ENCODE assay signal across 1 cellular context in the genomic region with DNA sequence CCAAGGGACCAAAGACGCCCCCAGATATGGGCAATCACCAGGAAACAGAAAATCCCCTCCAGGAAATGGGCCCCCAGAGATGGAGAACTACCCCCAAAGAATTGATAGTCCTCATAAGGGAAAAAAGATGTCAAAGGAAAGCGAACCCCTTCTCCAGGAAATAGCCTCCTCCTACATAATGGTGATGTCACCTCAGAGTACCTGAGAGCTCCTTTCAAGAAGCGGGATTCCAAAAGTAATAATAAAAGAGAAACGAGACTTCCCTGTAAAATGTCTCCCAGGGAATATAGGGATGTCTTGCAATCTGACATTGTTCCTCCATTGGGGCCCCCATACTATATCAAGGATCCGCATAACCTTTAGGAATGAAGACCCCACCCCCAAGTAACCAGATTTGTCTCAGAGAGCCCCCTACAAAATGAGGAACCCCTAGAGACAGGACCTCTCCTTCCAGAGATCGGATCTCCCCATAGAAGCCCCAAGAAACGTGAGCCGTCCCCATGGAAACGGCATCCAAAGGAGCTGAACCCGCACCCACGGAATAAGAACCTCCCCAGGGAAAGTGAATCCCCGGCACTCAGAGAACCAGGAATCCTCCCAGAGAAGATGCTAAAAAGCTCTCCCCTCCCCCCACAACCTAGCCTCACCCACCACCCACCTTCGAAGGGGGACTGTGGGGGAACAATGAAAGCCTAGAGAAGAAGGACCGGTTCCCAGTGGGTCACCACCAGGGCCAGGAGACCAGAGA.
TF ChIP-seq lines count a peak whose summit lies in the region.

No MANE protein-coding gene starts in this region.

TF ChIP-seq in GM12878, 131 proteins besides CTCF, POLR2A, EP300 and RAD21 (continues in another document):
- TF ChIP-seq ETV6 (conservative IDR thresholded peaks at IDR 0.05 in 1 of 2, IDR thresholded peaks at IDR 0.05 in 1 of 2; ENCODE audit: borderline replicate concordance in 1 of 2, low read depth in 1 of 2) (0 out of 4 replicates have a peak, but pooled peaks of 1 of the 2 experiments have one; percentile 30), EED (IDR thresholded peaks at IDR 0.05; ENCODE audit: low read depth) (peak; percentile 16; the same call in 1 of the 2 replicates), STAT3 (IDR thresholded peaks at IDR 0.05; ENCODE audit: low read depth, low read length) (no peak), E2F4 (IDR thresholded peaks at IDR 0.05; ENCODE audit: low read depth, low read length) (no peak), NRF1 (conservative IDR thresholded peaks at IDR 0.05; ENCODE audit: low read depth, low read length) (no peak), NR2C1 (IDR thresholded peaks at IDR 0.05) (no peak), BHLHE40 (IDR thresholded peaks at IDR 0.05; ENCODE audit: borderline replicate concordance in 1 of 2, low read depth in 2 of 2, low read length in 1 of 2) (peak; percentile 41 to 62; a peak in 2 of 4 replicates), SMAD5 (IDR thresholded peaks at IDR 0.05; ENCODE audit: low read depth) (no peak), BMI1 (IDR thresholded peaks at IDR 0.05; ENCODE audit: borderline replicate concordance) (no peak), NR2C2 (IDR thresholded peaks at IDR 0.05; ENCODE audit: borderline replicate concordance, control insufficient read depth, insufficient read length, low read depth) (no peak), ZNF24 (IDR thresholded peaks at IDR 0.05) (no peak), RUNX3 (IDR thresholded peaks at IDR 0.05; ENCODE audit: low read length) (no peak), CREM (IDR thresholded peaks at IDR 0.05; ENCODE audit: low read depth) (no peak), NBN (IDR thresholded peaks at IDR 0.05) (0 out of 2 replicates have a peak, but pooled peaks have one; percentile 29), PML (IDR thresholded peaks at IDR 0.05; ENCODE audit: low read length) (no peak), ATF7 (IDR thresholded peaks at IDR 0.05; ENCODE audit: low read depth) (peak; percentile 72), ZBED1 (IDR thresholded peaks at IDR 0.05; ENCODE audit: borderline replicate concordance) (no peak), NR2F1 (conservative IDR thresholded peaks at IDR 0.05) (no peak), YBX1 (IDR thresholded peaks at IDR 0.05) (no peak), NFYA (IDR thresholded peaks at IDR 0.05; ENCODE audit: borderline replicate concordance, low read depth, low read length) (no peak), DPF2 (IDR thresholded peaks at IDR 0.05) (no peak), SREBF2 (IDR thresholded peaks at IDR 0.05; ENCODE audit: low read length) (no peak), SRF (IDR thresholded peaks at IDR 0.05; ENCODE audit: low read depth in 2 of 2, low read length in 2 of 2) (no peak), BCL3 (IDR thresholded peaks at IDR 0.05; ENCODE audit: borderline replicate concordance, insufficient read depth, low read depth, low read length, poor library complexity, severe bottlenecking) (no peak), POU2F2 (IDR thresholded peaks at IDR 0.05; ENCODE audit: borderline replicate concordance, low read depth, low read length) (no peak), HDGF (IDR thresholded peaks at IDR 0.05) (0 out of 2 replicates have a peak, but pooled peaks have one; percentile 40), SPI1 (IDR thresholded peaks at IDR 0.05; ENCODE audit: borderline replicate concordance, insufficient read depth, low read depth, low read length) (no peak), RFX5 (IDR thresholded peaks at IDR 0.05; ENCODE audit: low read depth, low read length) (no peak), EGR1 (IDR thresholded peaks at IDR 0.05; ENCODE audit: borderline replicate concordance in 1 of 2, low read depth in 2 of 2, low read length in 2 of 2) (peak in 1 of 2 experiments; percentile 19; a peak in 1 of 3 replicates), HSF1 (IDR thresholded peaks at IDR 0.05; ENCODE audit: low read depth, low read length) (no peak)
- TF ChIP-seq, protein P1, sequence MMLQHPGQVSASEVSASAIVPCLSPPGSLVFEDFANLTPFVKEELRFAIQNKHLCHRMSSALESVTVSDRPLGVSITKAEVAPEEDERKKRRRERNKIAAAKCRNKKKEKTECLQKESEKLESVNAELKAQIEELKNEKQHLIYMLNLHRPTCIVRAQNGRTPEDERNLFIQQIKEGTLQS (IDR thresholded peaks at IDR 0.05; ENCODE audit: borderline replicate concordance, extremely low read depth, low read depth, low read length): no peak
- TF ChIP-seq, protein P2, sequence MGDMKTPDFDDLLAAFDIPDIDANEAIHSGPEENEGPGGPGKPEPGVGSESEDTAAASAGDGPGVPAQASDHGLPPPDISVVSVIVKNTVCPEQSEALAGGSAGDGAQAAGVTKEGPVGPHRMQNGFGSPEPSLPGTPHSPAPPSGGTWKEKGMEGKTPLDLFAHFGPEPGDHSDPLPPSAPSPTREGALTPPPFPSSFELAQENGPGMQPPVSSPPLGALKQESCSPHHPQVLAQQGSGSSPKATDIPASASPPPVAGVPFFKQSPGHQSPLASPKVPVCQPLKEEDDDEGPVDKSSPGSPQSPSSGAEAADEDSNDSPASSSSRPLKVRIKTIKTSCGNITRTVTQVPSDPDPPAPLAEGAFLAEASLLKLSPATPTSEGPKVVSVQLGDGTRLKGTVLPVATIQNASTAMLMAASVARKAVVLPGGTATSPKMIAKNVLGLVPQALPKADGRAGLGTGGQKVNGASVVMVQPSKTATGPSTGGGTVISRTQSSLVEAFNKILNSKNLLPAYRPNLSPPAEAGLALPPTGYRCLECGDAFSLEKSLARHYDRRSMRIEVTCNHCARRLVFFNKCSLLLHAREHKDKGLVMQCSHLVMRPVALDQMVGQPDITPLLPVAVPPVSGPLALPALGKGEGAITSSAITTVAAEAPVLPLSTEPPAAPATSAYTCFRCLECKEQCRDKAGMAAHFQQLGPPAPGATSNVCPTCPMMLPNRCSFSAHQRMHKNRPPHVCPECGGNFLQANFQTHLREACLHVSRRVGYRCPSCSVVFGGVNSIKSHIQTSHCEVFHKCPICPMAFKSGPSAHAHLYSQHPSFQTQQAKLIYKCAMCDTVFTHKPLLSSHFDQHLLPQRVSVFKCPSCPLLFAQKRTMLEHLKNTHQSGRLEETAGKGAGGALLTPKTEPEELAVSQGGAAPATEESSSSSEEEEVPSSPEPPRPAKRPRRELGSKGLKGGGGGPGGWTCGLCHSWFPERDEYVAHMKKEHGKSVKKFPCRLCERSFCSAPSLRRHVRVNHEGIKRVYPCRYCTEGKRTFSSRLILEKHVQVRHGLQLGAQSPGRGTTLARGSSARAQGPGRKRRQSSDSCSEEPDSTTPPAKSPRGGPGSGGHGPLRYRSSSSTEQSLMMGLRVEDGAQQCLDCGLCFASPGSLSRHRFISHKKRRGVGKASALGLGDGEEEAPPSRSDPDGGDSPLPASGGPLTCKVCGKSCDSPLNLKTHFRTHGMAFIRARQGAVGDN (IDR thresholded peaks at IDR 0.05): no peak
- TF ChIP-seq, protein P3, sequence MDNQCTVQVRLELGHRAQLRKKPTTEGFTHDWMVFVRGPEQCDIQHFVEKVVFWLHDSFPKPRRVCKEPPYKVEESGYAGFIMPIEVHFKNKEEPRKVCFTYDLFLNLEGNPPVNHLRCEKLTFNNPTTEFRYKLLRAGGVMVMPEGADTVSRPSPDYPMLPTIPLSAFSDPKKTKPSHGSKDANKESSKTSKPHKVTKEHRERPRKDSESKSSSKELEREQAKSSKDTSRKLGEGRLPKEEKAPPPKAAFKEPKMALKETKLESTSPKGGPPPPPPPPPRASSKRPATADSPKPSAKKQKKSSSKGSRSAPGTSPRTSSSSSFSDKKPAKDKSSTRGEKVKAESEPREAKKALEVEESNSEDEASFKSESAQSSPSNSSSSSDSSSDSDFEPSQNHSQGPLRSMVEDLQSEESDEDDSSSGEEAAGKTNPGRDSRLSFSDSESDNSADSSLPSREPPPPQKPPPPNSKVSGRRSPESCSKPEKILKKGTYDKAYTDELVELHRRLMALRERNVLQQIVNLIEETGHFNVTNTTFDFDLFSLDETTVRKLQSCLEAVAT (IDR thresholded peaks at IDR 0.05): no peak
- TF ChIP-seq, protein P4, sequence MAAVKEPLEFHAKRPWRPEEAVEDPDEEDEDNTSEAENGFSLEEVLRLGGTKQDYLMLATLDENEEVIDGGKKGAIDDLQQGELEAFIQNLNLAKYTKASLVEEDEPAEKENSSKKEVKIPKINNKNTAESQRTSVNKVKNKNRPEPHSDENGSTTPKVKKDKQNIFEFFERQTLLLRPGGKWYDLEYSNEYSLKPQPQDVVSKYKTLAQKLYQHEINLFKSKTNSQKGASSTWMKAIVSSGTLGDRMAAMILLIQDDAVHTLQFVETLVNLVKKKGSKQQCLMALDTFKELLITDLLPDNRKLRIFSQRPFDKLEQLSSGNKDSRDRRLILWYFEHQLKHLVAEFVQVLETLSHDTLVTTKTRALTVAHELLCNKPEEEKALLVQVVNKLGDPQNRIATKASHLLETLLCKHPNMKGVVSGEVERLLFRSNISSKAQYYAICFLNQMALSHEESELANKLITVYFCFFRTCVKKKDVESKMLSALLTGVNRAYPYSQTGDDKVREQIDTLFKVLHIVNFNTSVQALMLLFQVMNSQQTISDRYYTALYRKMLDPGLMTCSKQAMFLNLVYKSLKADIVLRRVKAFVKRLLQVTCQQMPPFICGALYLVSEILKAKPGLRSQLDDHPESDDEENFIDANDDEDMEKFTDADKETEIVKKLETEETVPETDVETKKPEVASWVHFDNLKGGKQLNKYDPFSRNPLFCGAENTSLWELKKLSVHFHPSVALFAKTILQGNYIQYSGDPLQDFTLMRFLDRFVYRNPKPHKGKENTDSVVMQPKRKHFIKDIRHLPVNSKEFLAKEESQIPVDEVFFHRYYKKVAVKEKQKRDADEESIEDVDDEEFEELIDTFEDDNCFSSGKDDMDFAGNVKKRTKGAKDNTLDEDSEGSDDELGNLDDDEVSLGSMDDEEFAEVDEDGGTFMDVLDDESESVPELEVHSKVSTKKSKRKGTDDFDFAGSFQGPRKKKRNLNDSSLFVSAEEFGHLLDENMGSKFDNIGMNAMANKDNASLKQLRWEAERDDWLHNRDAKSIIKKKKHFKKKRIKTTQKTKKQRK (IDR thresholded peaks at IDR 0.05; ENCODE audit: low read depth, low read length): no peak
- TF ChIP-seq, protein P5, sequence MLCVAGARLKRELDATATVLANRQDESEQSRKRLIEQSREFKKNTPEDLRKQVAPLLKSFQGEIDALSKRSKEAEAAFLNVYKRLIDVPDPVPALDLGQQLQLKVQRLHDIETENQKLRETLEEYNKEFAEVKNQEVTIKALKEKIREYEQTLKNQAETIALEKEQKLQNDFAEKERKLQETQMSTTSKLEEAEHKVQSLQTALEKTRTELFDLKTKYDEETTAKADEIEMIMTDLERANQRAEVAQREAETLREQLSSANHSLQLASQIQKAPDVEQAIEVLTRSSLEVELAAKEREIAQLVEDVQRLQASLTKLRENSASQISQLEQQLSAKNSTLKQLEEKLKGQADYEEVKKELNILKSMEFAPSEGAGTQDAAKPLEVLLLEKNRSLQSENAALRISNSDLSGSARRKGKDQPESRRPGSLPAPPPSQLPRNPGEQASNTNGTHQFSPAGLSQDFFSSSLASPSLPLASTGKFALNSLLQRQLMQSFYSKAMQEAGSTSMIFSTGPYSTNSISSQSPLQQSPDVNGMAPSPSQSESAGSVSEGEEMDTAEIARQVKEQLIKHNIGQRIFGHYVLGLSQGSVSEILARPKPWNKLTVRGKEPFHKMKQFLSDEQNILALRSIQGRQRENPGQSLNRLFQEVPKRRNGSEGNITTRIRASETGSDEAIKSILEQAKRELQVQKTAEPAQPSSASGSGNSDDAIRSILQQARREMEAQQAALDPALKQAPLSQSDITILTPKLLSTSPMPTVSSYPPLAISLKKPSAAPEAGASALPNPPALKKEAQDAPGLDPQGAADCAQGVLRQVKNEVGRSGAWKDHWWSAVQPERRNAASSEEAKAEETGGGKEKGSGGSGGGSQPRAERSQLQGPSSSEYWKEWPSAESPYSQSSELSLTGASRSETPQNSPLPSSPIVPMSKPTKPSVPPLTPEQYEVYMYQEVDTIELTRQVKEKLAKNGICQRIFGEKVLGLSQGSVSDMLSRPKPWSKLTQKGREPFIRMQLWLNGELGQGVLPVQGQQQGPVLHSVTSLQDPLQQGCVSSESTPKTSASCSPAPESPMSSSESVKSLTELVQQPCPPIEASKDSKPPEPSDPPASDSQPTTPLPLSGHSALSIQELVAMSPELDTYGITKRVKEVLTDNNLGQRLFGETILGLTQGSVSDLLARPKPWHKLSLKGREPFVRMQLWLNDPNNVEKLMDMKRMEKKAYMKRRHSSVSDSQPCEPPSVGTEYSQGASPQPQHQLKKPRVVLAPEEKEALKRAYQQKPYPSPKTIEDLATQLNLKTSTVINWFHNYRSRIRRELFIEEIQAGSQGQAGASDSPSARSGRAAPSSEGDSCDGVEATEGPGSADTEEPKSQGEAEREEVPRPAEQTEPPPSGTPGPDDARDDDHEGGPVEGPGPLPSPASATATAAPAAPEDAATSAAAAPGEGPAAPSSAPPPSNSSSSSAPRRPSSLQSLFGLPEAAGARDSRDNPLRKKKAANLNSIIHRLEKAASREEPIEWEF (IDR thresholded peaks at IDR 0.05; ENCODE audit: insufficient replicate concordance, low read depth, low read length): no peak
